Comparison of ENCODE assay signal across 11 cellular contexts in genomic region chr9:122218070-122218884, GRCh38. TPM values are rescaled to one million over a fixed set of nuclear protein-coding genes. Genes with fewer than 3 reads are reported as not detected.
DNase-seq lines count a peak whose midpoint lies in the region; FAIRE-seq and TF ChIP-seq lines count a peak whose summit lies in the region.
"Had no signal": no experiment of that assay in that cellular context is flagged by ENCODE, and none has a peak within 500 bp of the region (broad histone marks: within the 10 kb centered on the region; RNA-seq: fewer than 3 reads in every experiment).

No MANE protein-coding gene starts in this region.

- H4K8ac ChIP-seq in trophoblast cell (ENCODE audit: low read depth, low read length) = no peak overlapping the region

- no peak overlapping the region for H2AK5ac ChIP-seq in trophoblast cell (ENCODE audit: low read length)

- no peak overlapping the region for H2BK5ac ChIP-seq in trophoblast cell (ENCODE audit: low read depth, low read length, poor library complexity)

- H4K20me1 ChIP-seq in smooth muscle cell (ENCODE audit: low read depth) = no peaks in the 10 kb centered on the region

- no peak overlapping the region for H4K91ac ChIP-seq in trophoblast cell (ENCODE audit: low read depth, low read length)

- peak overlapping the region; percentile 6 for H3K23ac ChIP-seq in trophoblast cell (ENCODE audit: low read length)

- H2BK120ac ChIP-seq in trophoblast cell (ENCODE audit: insufficient read depth, low read length, poor library complexity) = no peak overlapping the region

- peaks cover 31% of the 10 kb centered on the region for H3K4me1 Mint-ChIP-seq in T-helper 2 cell treated with Interferon-gamma antibody and Interleukin-4, amounts not matched to agents 5 μg/mL and 100 μg/mL, for 36 hours (ENCODE audit: low read depth)

- no peak overlapping the region for H2BK12ac ChIP-seq in trophoblast cell (ENCODE audit: low read length)

- peak overlapping the region; percentile 72 for H3K4me3 Mint-ChIP-seq in T-helper 2 cell treated with Interferon-gamma antibody and Interleukin-4, amounts not matched to agents 5 μg/mL and 100 μg/mL, for 36 hours

- H3F3A ChIP-seq in smooth muscle cell (ENCODE audit: low read depth) = no peaks in the 10 kb centered on the region

- H3K4me3 ChIP-seq in HUES6 (ENCODE audit: low read depth, low read length) (peak overlapping the region; percentile 61), bronchial epithelial cell (ENCODE audit: low read depth, low read length) (no peak overlapping the region), trophoblast cell (ENCODE audit: low read depth, low read length) (no peak overlapping the region), smooth muscle cell (no peak overlapping the region)

- no CpG with 5 or more reads among the region's 8 CpGs for WGBS in trophoblast cell (ENCODE audit: extremely low coverage, insufficient coverage, insufficient read length)
- WGBS in smooth muscle cell (ENCODE audit: low lambda C conversion rate) = 58% methylated on average over 8 of the region's 8 CpGs

- H3K4me2 ChIP-seq in trophoblast cell (ENCODE audit: low read length) (no peak overlapping the region), smooth muscle cell (no peak overlapping the region)

- peaks cover 40% of the 10 kb centered on the region for H3K4me1 ChIP-seq in HUES6 (ENCODE audit: control insufficient read depth, insufficient read depth, low read length)
- peaks cover 6 to 10% of the 10 kb centered on the region in 2 experiments for H3K4me1 ChIP-seq in trophoblast cell (ENCODE audit: control insufficient read depth in 1 of 2, insufficient read depth in 2 of 2, low read length in 2 of 2)
- peaks cover 17% of the 10 kb centered on the region for H3K4me1 ChIP-seq in smooth muscle cell (ENCODE audit: low read depth)

- H3K9ac ChIP-seq in HUES6 (ENCODE audit: low read length) = no peak overlapping the region
- H3K9ac ChIP-seq in trophoblast cell (ENCODE audit: low read length) = no peak overlapping the region
- no peak overlapping the region for H3K9ac ChIP-seq in smooth muscle cell (ENCODE audit: low read depth)

- no peak for FAIRE-seq in bronchial epithelial cell (lab: Jason Lieb, UNC)

- no peak for TF ChIP-seq CTCF in bronchial epithelial cell (IDR thresholded peaks at IDR 0.05; ENCODE audit: insufficient read depth, low read length, severe bottlenecking)
- TF ChIP-seq CTCF in smooth muscle cell (IDR thresholded peaks at IDR 0.05; ENCODE audit: borderline replicate concordance, insufficient read depth, poor library complexity, severe bottlenecking) = no peak

- DNase-seq in T-helper 2 cell treated with Interferon-gamma antibody and Interleukin-4, amounts not matched to agents 5 μg/mL and 100 μg/mL, for 36 hours (ENCODE audit: low spot score) = no peak
- DNase-seq in T-helper 2 cell = no peak
- DNase-seq in bronchial epithelial cell (ENCODE audit: low read depth) = peak; percentile 19
- no peak for DNase-seq in trophoblast cell
- DNase-seq in islet precursor cell = no peak
- no peak for DNase-seq in smooth muscle cell (lab: John Stamatoyannopoulos, UW; ENCODE audit: unreplicated experiment)
- no peak for DNase-seq in GOT3 (lab: John Stamatoyannopoulos, UW)
- DNase-seq: dorsolateral prefrontal cortex, NCI-H226 had no signal

- no peak overlapping the region for H2AFZ ChIP-seq in trophoblast cell (ENCODE audit: insufficient read depth, low read length, poor library complexity)
- H2AFZ ChIP-seq in smooth muscle cell (ENCODE audit: low read depth) = no peak overlapping the region

- H3K27ac ChIP-seq in HUES6 (ENCODE audit: low read depth, low read length) = no peak overlapping the region
- H3K27ac ChIP-seq in trophoblast cell (ENCODE audit: low read depth, low read length) = no peak overlapping the region
- H3K27ac ChIP-seq in smooth muscle cell (ENCODE audit: low read depth) = no peak overlapping the region

- H3K4ac ChIP-seq in trophoblast cell (ENCODE audit: low read depth, low read length) = no peak overlapping the region

- H3K79me2 ChIP-seq in trophoblast cell (ENCODE audit: control insufficient read depth, insufficient read depth, low read length, poor library complexity) = no peaks in the 10 kb centered on the region
- no peaks in the 10 kb centered on the region for H3K79me2 ChIP-seq in smooth muscle cell (ENCODE audit: low read depth)

- no peak overlapping the region for H3K18ac ChIP-seq in trophoblast cell (ENCODE audit: low read length)

- H3K14ac ChIP-seq in trophoblast cell (ENCODE audit: low read length) = no peak overlapping the region

- no peak overlapping the region for H3K27ac Mint-ChIP-seq in T-helper 2 cell treated with Interferon-gamma antibody and Interleukin-4, amounts not matched to agents 5 μg/mL and 100 μg/mL, for 36 hours

- H3K79me1 ChIP-seq in trophoblast cell (ENCODE audit: low read length) = no peaks in the 10 kb centered on the region

- H3K27me3 ChIP-seq in HUES6 (ENCODE audit: control insufficient read depth, insufficient read depth, low read length) = peaks cover 99% of the 10 kb centered on the region
- peaks cover 56% of the 10 kb centered on the region for H3K27me3 ChIP-seq in bronchial epithelial cell (ENCODE audit: control insufficient read depth, insufficient read depth, low read length)
- H3K27me3 ChIP-seq in trophoblast cell (ENCODE audit: insufficient read depth, low read length) = peaks cover 88% of the 10 kb centered on the region
- peaks cover 100% of the 10 kb centered on the region for H3K27me3 ChIP-seq in smooth muscle cell (ENCODE audit: low read depth)

- no peaks in the 10 kb centered on the region for H3K9me3 Mint-ChIP-seq in T-helper 2 cell treated with Interferon-gamma antibody and Interleukin-4, amounts not matched to agents 5 μg/mL and 100 μg/mL, for 36 hours

- H3K36me3 ChIP-seq in HUES6 (ENCODE audit: control insufficient read depth, insufficient read depth, low read length) (no peaks in the 10 kb centered on the region), bronchial epithelial cell (ENCODE audit: control insufficient read depth, insufficient read depth, low read length) (no peaks in the 10 kb centered on the region), trophoblast cell (ENCODE audit: control insufficient read depth in 1 of 2, insufficient read depth in 2 of 2, low read length in 2 of 2) (no peaks in the 10 kb centered on the region), smooth muscle cell (ENCODE audit: low read depth) (no peaks in the 10 kb centered on the region)

- H3K27me3 Mint-ChIP-seq in T-helper 2 cell treated with Interferon-gamma antibody and Interleukin-4, amounts not matched to agents 5 μg/mL and 100 μg/mL, for 36 hours (ENCODE audit: low read depth) = peaks cover 84% of the 10 kb centered on the region

- no peaks in the 10 kb centered on the region for H3K9me3 ChIP-seq in HUES6 (ENCODE audit: control insufficient read depth, insufficient read depth, low read depth, low read length)
- peaks cover 12% of the 10 kb centered on the region for H3K9me3 ChIP-seq in trophoblast cell (ENCODE audit: insufficient read depth, low read depth, low read length)
- no peaks in the 10 kb centered on the region for H3K9me3 ChIP-seq in smooth muscle cell (replicated peaks; ENCODE audit: low read depth)

- H3K36me3 Mint-ChIP-seq in T-helper 2 cell treated with Interferon-gamma antibody and Interleukin-4, amounts not matched to agents 5 μg/mL and 100 μg/mL, for 36 hours (ENCODE audit: low read depth) = no peaks in the 10 kb centered on the region

- H4K12ac ChIP-seq in trophoblast cell (ENCODE audit: low read depth, low read length) = no peak overlapping the region

RNA-seq across cellular contexts. Expression of gene LHX6, which starts 10.5 kb away (rescaled TPM):
- total RNA-seq in bronchial epithelial cell (0.13 and 0.26 TPM in 2 replicates), smooth muscle cell (not detected in 2 replicates)
- polyA plus RNA-seq in trophoblast cell (2013) = 0.04 and 0.07 TPM in 2 replicates
- polyA plus RNA-seq in smooth muscle cell = 0.33 TPM in 1 of 2 replicates, not detected in the other

RNA-seq across cellular contexts. Expression of gene RBM18, which starts 46.4 kb away (rescaled TPM):
- total RNA-seq in bronchial epithelial cell = 8.4 and 9.5 TPM in 2 replicates
- polyA plus RNA-seq in trophoblast cell (2013) = 13.9 and 15.2 TPM in 2 replicates
- total RNA-seq in smooth muscle cell = 11.9 and 15.3 TPM in 2 replicates
- polyA plus RNA-seq in smooth muscle cell = 22.1 and 29.6 TPM in 2 replicates

RNA-seq across cellular contexts. Expression of gene MRRF, which starts 46.4 kb away (rescaled TPM):
- 30.7 and 52.7 TPM in 2 replicates for total RNA-seq in bronchial epithelial cell
- polyA plus RNA-seq in trophoblast cell (2013) = 27.8 and 29.1 TPM in 2 replicates
- total RNA-seq in smooth muscle cell = 19.8 and 28.1 TPM in 2 replicates
- polyA plus RNA-seq in smooth muscle cell = 8.4 and 12.9 TPM in 2 replicates

RNA-seq across cellular contexts. Expression of gene MORN5, which starts 58.6 kb away (rescaled TPM):
- total RNA-seq in bronchial epithelial cell = not detected in 2 replicates
- not detected in 2 replicates for polyA plus RNA-seq in trophoblast cell (2013)
- total RNA-seq in smooth muscle cell = not detected in 2 replicates
- polyA plus RNA-seq in smooth muscle cell = not detected in 2 replicates
- total RNA-seq: lung microvascular endothelial cell had no signal

RNA-seq across cellular contexts. Expression of gene NDUFA8, which starts 58.7 kb away (rescaled TPM):
- 34.2 and 39.4 TPM in 2 replicates for total RNA-seq in bronchial epithelial cell
- polyA plus RNA-seq in trophoblast cell (2013) = 65.5 and 69.1 TPM in 2 replicates
- 28.5 and 47.5 TPM in 2 replicates for total RNA-seq in smooth muscle cell
- polyA plus RNA-seq in smooth muscle cell = 126 and 128 TPM in 2 replicates
